ENCODE assay signal across 8 cellular contexts in genomic region chr17:42608692-42609181, GRCh38. TPM values are rescaled to one million over a fixed set of nuclear protein-coding genes. Genes with fewer than 3 reads are reported as not detected.
DNase-seq lines count a peak whose midpoint lies in the region; ATAC-seq lines count a peak whose summit lies in the region.

No MANE protein-coding gene starts in this region.

- peak; percentile 29 for ATAC-seq in HG02938 (IDR thresholded peaks at IDR 0.05; ENCODE audit: unreplicated experiment)
- peak; percentile 64 for ATAC-seq in naive thymus-derived CD4-positive, alpha-beta T cell

- CTCF ChIA-PET in naive thymus-derived CD4-positive, alpha-beta T cell (lab: Charles Lee), result interaction anchor here (0.5 to 2.6 kb wide), 10 partner anchors 10 to 397 kb away, joined by 3 to 17 read pairs (median 3); partner anchors contain the start of genes MLX, PLEKHH3 and PSMC3IP

- peak overlapping the region; percentile 98 for H3K9ac ChIP-seq in endocrine pancreas (ENCODE audit: control insufficient read depth, insufficient read depth, low read length)

- peaks cover 0 to 2% (median 0%) of the 10 kb centered on the region in 5 donors for H3K27me3 Mint-ChIP-seq in naive thymus-derived CD4-positive, alpha-beta T cell

- DNase-seq in NCI-H2171 treated with DMSO at 0.1 percent for 48 hours (lab: John Stamatoyannopoulos, UW), result peak; percentile 70
- DNase-seq in NCI-H2171 (lab: John Stamatoyannopoulos, UW), result no peak
- DNase-seq in SJCRH30, result no peak
- peak in 5 of 9 donors; percentile 12 to 44 (median 36) for DNase-seq in naive thymus-derived CD4-positive, alpha-beta T cell
- no peak for DNase-seq in MV-4-11 (lab: John Stamatoyannopoulos, UW)
- DNase-seq in HK-2 (ENCODE audit: unreplicated experiment), result no peak

- peak overlapping the region; percentile 94 to 100 (median 97) for H3K27ac Mint-ChIP-seq in naive thymus-derived CD4-positive, alpha-beta T cell

- H3K4me3 Mint-ChIP-seq in naive thymus-derived CD4-positive, alpha-beta T cell, result peak overlapping the region; percentile 95 to 100 (median 100)

- H3K4me1 ChIP-seq in SJCRH30 (peaks cover 6% of the 10 kb centered on the region; the same call in 1 of the 2 replicates), endocrine pancreas (ENCODE audit: control insufficient read depth, insufficient read depth, low read length) (peaks cover 5% of the 10 kb centered on the region)
- peaks cover 30 to 38% of the 10 kb centered on the region in 2 donors for H3K4me1 ChIP-seq in naive thymus-derived CD4-positive, alpha-beta T cell (ENCODE audit: control insufficient read depth in 2 of 2, insufficient read depth in 2 of 2, low read length in 2 of 2)

- intact Hi-C loops in naive thymus-derived CD4-positive, alpha-beta T cell (cut with micrococcal nuclease), result loop anchor here (1.0 to 5.0 kb wide), 19 partner anchors 30 to 1514 kb away; partner anchors contain the start of genes COASY (in 2 of the 2), STAT3 (in 2 of the 2), BECN1 (in 1 of the 2) and BRCA1 (in 1 of the 2)

- peaks cover 0 to 4% (median 0%) of the 10 kb centered on the region in 11 donors for H3K9me3 Mint-ChIP-seq in naive thymus-derived CD4-positive, alpha-beta T cell

- no peaks in the 10 kb centered on the region for H3K27me3 ChIP-seq in SJCRH30
- no peaks in the 10 kb centered on the region for H3K27me3 ChIP-seq in endocrine pancreas (ENCODE audit: control insufficient read depth, insufficient read depth, low read length)
- no peaks in the 10 kb centered on the region for H3K27me3 ChIP-seq in naive thymus-derived CD4-positive, alpha-beta T cell (ENCODE audit: control insufficient read depth in 2 of 2, insufficient read depth in 2 of 2, low read length in 2 of 2)

- peaks cover 13% of the 10 kb centered on the region for H3K36me3 ChIP-seq in SJCRH30
- H3K36me3 ChIP-seq in endocrine pancreas (ENCODE audit: control insufficient read depth, insufficient read depth, low read length), result no peaks in the 10 kb centered on the region
- H3K36me3 ChIP-seq in naive thymus-derived CD4-positive, alpha-beta T cell (ENCODE audit: control insufficient read depth in 2 of 3, insufficient read depth in 3 of 3, low read length in 3 of 3), result peaks cover 0 to 21% (median 0%) of the 10 kb centered on the region in 3 experiments

- peaks cover 40 to 61% (median 47%) of the 10 kb centered on the region in 7 donors for H3K4me1 Mint-ChIP-seq in naive thymus-derived CD4-positive, alpha-beta T cell

- peak overlapping the region; percentile 77 for H3K4me3 ChIP-seq in SJCRH30
- H3K4me3 ChIP-seq in endocrine pancreas (ENCODE audit: control insufficient read depth, insufficient read depth, low read length), result peak overlapping the region; percentile 91
- peak overlapping the region; percentile 85 for H3K4me3 ChIP-seq in naive thymus-derived CD4-positive, alpha-beta T cell (ENCODE audit: low read length)

- peak overlapping the region; percentile 42 for H3K27ac ChIP-seq in SJCRH30
- H3K27ac ChIP-seq in naive thymus-derived CD4-positive, alpha-beta T cell (ENCODE audit: low read depth, low read length), result peak overlapping the region; percentile 89

- peaks cover under 1 to 32% (median 13%) of the 10 kb centered on the region in 5 donors for H3K36me3 Mint-ChIP-seq in naive thymus-derived CD4-positive, alpha-beta T cell

- H3K9me3 ChIP-seq in SJCRH30 (replicated peaks) (no peaks in the 10 kb centered on the region), endocrine pancreas (ENCODE audit: control insufficient read depth, low read length) (no peaks in the 10 kb centered on the region)
- H3K9me3 ChIP-seq in naive thymus-derived CD4-positive, alpha-beta T cell (ENCODE audit: control insufficient read depth in 2 of 3, low read length in 3 of 3), result no peaks in the 10 kb centered on the region

- POLR2A ChIA-PET in naive thymus-derived CD4-positive, alpha-beta T cell (lab: Charles Lee), result interaction anchor here (0.7 to 3.1 kb wide), 24 partner anchors 9 to 920 kb away, joined by 3 to 28 read pairs (median 4); partner anchors contain the start of genes BECN1, EIF1, MLX and PSMC3IP

RNA-seq across cellular contexts. Expression of gene RETREG3, which starts 0.4 kb away (rescaled TPM):
- 34.5 and 36.2 TPM in 2 replicates for total RNA-seq in SJCRH30 (2014; rRNA removed; shearing (Covaris generic))
- total RNA-seq in naive thymus-derived CD4-positive, alpha-beta T cell, result 100 to 1,000 TPM in 2 of 5 experiments, 10 to 100 TPM in 3; 53.3 to 132 (median 75.7) TPM
- 100 to 1,000 TPM; 131 to 136 TPM for polyA plus RNA-seq in naive thymus-derived CD4-positive, alpha-beta T cell

RNA-seq across cellular contexts. Expression of gene TUBG1, which starts 0.7 kb away (rescaled TPM):
- total RNA-seq in SJCRH30 (2014; rRNA removed; shearing (Covaris generic)), result 111 and 122 TPM in 2 replicates
- total RNA-seq in naive thymus-derived CD4-positive, alpha-beta T cell, result 10 to 100 TPM in 3 of 5 experiments, 1 to 10 TPM in 2; 7.8 to 54.4 (median 12.5) TPM
- 10 to 100 TPM in 1 of 2 donors, 1 to 10 TPM in 1; 4.8 to 12.5 TPM for polyA plus RNA-seq in naive thymus-derived CD4-positive, alpha-beta T cell

RNA-seq across cellular contexts. Expression of gene PSMC3IP, which starts 31.2 kb away (rescaled TPM):
- 23.8 and 29.7 TPM in 2 replicates for total RNA-seq in SJCRH30 (2014; rRNA removed; shearing (Covaris generic))
- 10 to 100 TPM in 1 of 5 experiments, 1 to 10 TPM in 4; 2.7 to 14.0 (median 5.2) TPM for total RNA-seq in naive thymus-derived CD4-positive, alpha-beta T cell
- 1 to 10 TPM; 1.3 to 1.6 TPM for polyA plus RNA-seq in naive thymus-derived CD4-positive, alpha-beta T cell

RNA-seq across cellular contexts. Expression of gene MLX, which starts 41.8 kb away (rescaled TPM):
- total RNA-seq in SJCRH30 (2014; rRNA removed; shearing (Covaris generic)), result 44.5 and 48.4 TPM in 2 replicates
- total RNA-seq in naive thymus-derived CD4-positive, alpha-beta T cell, result 10 to 100 TPM; 35.3 to 73.9 (median 65.1) TPM
- polyA plus RNA-seq in naive thymus-derived CD4-positive, alpha-beta T cell, result 10 to 100 TPM; 28.1 to 46.8 TPM

RNA-seq across cellular contexts. Expression of gene COASY, which starts 46.8 kb away (rescaled TPM):
- total RNA-seq in SJCRH30 (2014; rRNA removed; shearing (Covaris generic)), result 33.7 and 36.3 TPM in 2 replicates
- total RNA-seq in naive thymus-derived CD4-positive, alpha-beta T cell, result 10 to 100 TPM; 45.3 to 76.9 (median 64.5) TPM
- 10 to 100 TPM; 56.0 to 59.2 TPM for polyA plus RNA-seq in naive thymus-derived CD4-positive, alpha-beta T cell

Comparison
In these comparisons a context has a peak if more than half of its experiments do, and no peak if none do; other contexts are left out.
1. DNase-seq: peak in NCI-H2171 treated with DMSO at 0.1 percent for 48 hours (single experiment) and naive thymus-derived CD4-positive, alpha-beta T cell (5 of 9); none in NCI-H2171 (single experiment), SJCRH30 (0 of 2), MV-4-11 (single experiment) and HK-2 (single experiment).
2. Peak in every context shown above with its lines, with median percentiles within 50 percentile points of each other: H3K4me3 ChIP-seq.